ENCODE assay signal across 11 cellular contexts in the genomic region with DNA sequence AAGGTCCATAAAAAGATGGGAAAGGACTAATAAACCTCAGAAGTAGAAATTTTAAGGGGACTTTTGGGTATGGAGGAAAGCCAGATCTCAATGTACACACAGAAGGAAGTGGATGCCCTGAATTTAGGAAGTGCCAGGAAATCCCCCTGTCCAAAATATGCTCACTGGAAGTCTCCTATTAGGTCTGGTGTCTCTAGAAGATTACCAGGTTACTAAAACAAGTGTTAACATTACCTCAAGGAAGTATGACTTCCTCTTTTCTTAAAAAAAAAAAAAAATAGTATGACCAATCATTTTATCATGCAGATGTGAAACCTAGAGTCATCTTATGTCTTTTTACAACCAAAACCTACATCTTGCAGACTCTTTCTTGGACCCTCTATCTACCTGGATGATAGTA. TPM values are rescaled to one million over a fixed set of nuclear protein-coding genes. Genes with fewer than 3 reads are reported as not detected.
A peak's percentile ranks its signal among the peaks of the same experiment; 100 is the strongest.
DNase-seq lines count a peak whose midpoint lies in the region; ATAC-seq and TF ChIP-seq lines count a peak whose summit lies in the region.
"Had no signal": no experiment of that assay in that cellular context is flagged by ENCODE, and none has a peak within 500 bp of the region (broad histone marks: within the 10 kb centered on the region; RNA-seq: fewer than 3 reads in every experiment).

No MANE protein-coding gene starts in this region.

- DNase-seq in activated CD4-positive, CD25-positive, alpha-beta regulatory T cell treated with anti-CD3 and anti-CD28 coated beads, Interleukin-2, amount 50 U/mL, for 72 hours: no peak
- DNase-seq in NAMALWA (ENCODE audit: low spot score) (peak; percentile 33), WERI-Rb-1 (no peak), RPMI8226 (no peak), G401 (ENCODE audit: low spot score) (no peak)
- DNase-seq in natural killer cell treated with Interleukin-12 subunit alpha and Interleukin-12 subunit beta and Interleukin-15 and Interleukin-18, amount 100 ng/mL, for 72 hours (ENCODE audit: low spot score): no peak
- DNase-seq: NCI-H2081 treated with DMSO at 0.1 percent for 48 hours, transverse colon had no signal

- H3K9me3 Mint-ChIP-seq in natural killer cell treated with Interleukin-12 subunit alpha and Interleukin-12 subunit beta and Interleukin-15 and Interleukin-18, amount 100 ng/mL, for 72 hours: no peaks in the 10 kb centered on the region

- H3K36me3 Mint-ChIP-seq in natural killer cell treated with Interleukin-12 subunit alpha and Interleukin-12 subunit beta and Interleukin-15 and Interleukin-18, amount 100 ng/mL, for 72 hours: peaks cover 60% of the 10 kb centered on the region

- no peak overlapping the region for H3K27ac ChIP-seq in WERI-Rb-1
- H3K27ac ChIP-seq: transverse colon had no signal

- peak; percentile 39 to 40 for ATAC-seq in activated CD4-positive, CD25-positive, alpha-beta regulatory T cell treated with anti-CD3 and anti-CD28 coated beads, Interleukin-2, amount 50 U/mL, for 24 hours
- ATAC-seq in HG02798 (IDR thresholded peaks at IDR 0.05; ENCODE audit: poor library complexity, unreplicated experiment): peak; percentile 42
- ATAC-seq in natural killer cell treated with Interleukin-12 subunit alpha and Interleukin-12 subunit beta and Interleukin-15 and Interleukin-18, amount 100 ng/mL, for 72 hours: peak in 1 of 2 donors; percentile 63

- H3K9me3 ChIP-seq in WERI-Rb-1 (ENCODE audit: severe bottlenecking): no peaks in the 10 kb centered on the region
- H3K9me3 ChIP-seq: transverse colon had no signal

- H3K36me3 ChIP-seq in WERI-Rb-1: no peaks in the 10 kb centered on the region; the same call in 1 of the 2 replicates

- TF ChIP-seq CTCF in WERI-Rb-1 (IDR thresholded peaks at IDR 0.05; ENCODE audit: low read depth, low read length): no peak

- H3K27me3 ChIP-seq in WERI-Rb-1 (ENCODE audit: insufficient read depth, low read depth, severe bottlenecking): no peaks in the 10 kb centered on the region
- H3K27me3 ChIP-seq: transverse colon had no signal

- H3K4me3 ChIP-seq in WERI-Rb-1 (ENCODE audit: low read depth, low read length): no peak overlapping the region
- H3K4me3 ChIP-seq: skin epidermis, transverse colon had no signal

- in situ Hi-C loops in G401 (cut with HindIII; ENCODE audit: low sequenced_read_pairs): no loop called here

- H3K27me3 Mint-ChIP-seq in natural killer cell treated with Interleukin-12 subunit alpha and Interleukin-12 subunit beta and Interleukin-15 and Interleukin-18, amount 100 ng/mL, for 72 hours: no peaks in the 10 kb centered on the region

- peak overlapping the region; percentile 73 to 98 for H3K27ac Mint-ChIP-seq in natural killer cell treated with Interleukin-12 subunit alpha and Interleukin-12 subunit beta and Interleukin-15 and Interleukin-18, amount 100 ng/mL, for 72 hours

- H3K4me3 Mint-ChIP-seq in natural killer cell treated with Interleukin-12 subunit alpha and Interleukin-12 subunit beta and Interleukin-15 and Interleukin-18, amount 100 ng/mL, for 72 hours: peak overlapping the region; percentile 77

- H3K4me1 Mint-ChIP-seq in natural killer cell treated with Interleukin-12 subunit alpha and Interleukin-12 subunit beta and Interleukin-15 and Interleukin-18, amount 100 ng/mL, for 72 hours (ENCODE audit: low read depth in 2 of 2): peaks cover 66 to 76% of the 10 kb centered on the region in 2 donors

RNA-seq across cellular contexts. Expression of a gene that starts 30.7 kb away (rescaled TPM):
- total RNA-seq in natural killer cell treated with Interleukin-12 subunit alpha and Interleukin-12 subunit beta and Interleukin-15 and Interleukin-18, amount 100 ng/mL, for 72 hours: 10 to 100 TPM; 40.1 to 52.7 TPM
- total RNA-seq in G401 (2014; rRNA removed; shearing (Covaris generic)): 4.3 and 15.2 TPM in 2 replicates
